Comparison of ENCODE assay signal across 16 cellular contexts in genomic region chr5:175889910-175890684, GRCh38. TPM values are rescaled to one million over a fixed set of nuclear protein-coding genes. Genes with fewer than 3 reads are reported as not detected.
A peak's percentile ranks its signal among the peaks of the same experiment; 100 is the strongest.
DNase-seq lines count a peak whose midpoint lies in the region; ATAC-seq and TF ChIP-seq lines count a peak whose summit lies in the region.
"Had no signal": no experiment of that assay in that cellular context is flagged by ENCODE, and none has a peak within 500 bp of the region (broad histone marks: within the 10 kb centered on the region; RNA-seq: fewer than 3 reads in every experiment).

No MANE protein-coding gene starts in this region.

- no peaks in the 10 kb centered on the region for H3K27me3 ChIP-seq in mesendoderm (ENCODE audit: insufficient read depth, low read length, poor library complexity)
- no peaks in the 10 kb centered on the region for H3K27me3 ChIP-seq in left lung
- H3K27me3 ChIP-seq: foreskin keratinocyte had no signal

- no peak overlapping the region for H2AK5ac ChIP-seq in mesendoderm (ENCODE audit: low read length)

- ATAC-seq in left lung, result no peak
- ATAC-seq: foreskin keratinocyte had no signal

- no peak overlapping the region for H3K4me2 ChIP-seq in mesendoderm (ENCODE audit: low read length)

- intact Hi-C loops in left lung (cut with DNase I), result no loop called here

- H3K36me3 ChIP-seq in mesendoderm (ENCODE audit: control insufficient read depth, insufficient read depth, low read length) (no peaks in the 10 kb centered on the region), left lung (no peaks in the 10 kb centered on the region)

- no peaks in the 10 kb centered on the region for H3K79me1 ChIP-seq in mesendoderm (ENCODE audit: low read length)

- no peak overlapping the region for H3K56ac ChIP-seq in mesendoderm (ENCODE audit: low read length)

- H3K9ac ChIP-seq in mesendoderm (ENCODE audit: low read length), result no peak overlapping the region

- no peak for TF ChIP-seq CTCF in left lung (IDR thresholded peaks at IDR 0.05)

- H3K27ac ChIP-seq in mesendoderm (ENCODE audit: low read depth, low read length) (no peak overlapping the region), left lung (no peak overlapping the region)
- H3K27ac ChIP-seq: foreskin keratinocyte had no signal

- no peak overlapping the region for H3K18ac ChIP-seq in mesendoderm (ENCODE audit: low read length)

- no peak overlapping the region for H2BK5ac ChIP-seq in mesendoderm (ENCODE audit: low read length)

- H3K79me2 ChIP-seq in mesendoderm (ENCODE audit: control insufficient read depth, insufficient read depth, low read length), result no peaks in the 10 kb centered on the region

- WGBS in mesendoderm (ENCODE audit: extremely low coverage, insufficient coverage, low lambda C conversion rate), result no CpG with 5 or more reads among the region's 11 CpGs

- H2BK15ac ChIP-seq in mesendoderm (replicated peaks; ENCODE audit: low read depth), result no peak overlapping the region

- DNase-seq in Daoy (ENCODE audit: low read depth) (peak; percentile 59), NCI-H1092 (lab: John Stamatoyannopoulos, UW) (peak; percentile 79), T1000 (lab: John Stamatoyannopoulos, UW) (peak; percentile 34), mesendoderm (peak; percentile 54), ureter (ENCODE audit: low spot score) (no peak), left lung (no peak)
- DNase-seq in activated CD8-positive, alpha-beta memory T cell treated with anti-CD3 and anti-CD28 coated beads, Interleukin-2, amount 50 U/mL, for 4 hours, result no peak
- DNase-seq in activated CD4-positive, alpha-beta T cell treated with anti-CD3 and anti-CD28 coated beads for 1 hour, result no peak
- DNase-seq: Calu3, dermis blood vessel endothelial cell, NCI-H1694, substantia nigra, T-helper 9 cell had no signal

- H3K4ac ChIP-seq in mesendoderm (ENCODE audit: low read depth, low read length), result no peak overlapping the region

- H4K5ac ChIP-seq in mesendoderm (ENCODE audit: low read length), result no peak overlapping the region

- H3K23ac ChIP-seq in mesendoderm (ENCODE audit: low read length), result no peak overlapping the region

- H3K4me1 ChIP-seq in mesendoderm (ENCODE audit: control insufficient read depth, low read depth, low read length), result no peaks in the 10 kb centered on the region
- H3K4me1 ChIP-seq in left lung, result peaks cover 0 to 1% of the 10 kb centered on the region in 2 donors
- H3K4me1 ChIP-seq: foreskin keratinocyte had no signal

- no peak overlapping the region for H3K4me3 ChIP-seq in mesendoderm (ENCODE audit: low read length)
- no peak overlapping the region for H3K4me3 ChIP-seq in left lung

- H3K9me3 ChIP-seq in left lung, result no peaks in the 10 kb centered on the region

- H2BK120ac ChIP-seq in mesendoderm (ENCODE audit: low read depth, low read length), result no peak overlapping the region

- H4K8ac ChIP-seq in mesendoderm (ENCODE audit: low read depth, low read length), result no peak overlapping the region

RNA-seq across cellular contexts. Expression of gene CPLX2, which starts 18.7 kb away (rescaled TPM):
- total RNA-seq in Daoy (2014; rRNA removed; shearing (Covaris generic)), result not detected in 2 replicates
- 0.06 TPM for polyA plus RNA-seq in mesendoderm (2013, experiment 1 of 2)
- polyA plus RNA-seq in mesendoderm (2013, experiment 2 of 2), result 0.08 TPM
- total RNA-seq in ureter (not detected), left lung (not detected)
- total RNA-seq: Calu3, dermis blood vessel endothelial cell, foreskin keratinocyte, OCI-LY7 had no signal
- polyA plus RNA-seq: foreskin keratinocyte, keratinocyte had no signal

Comparison
In these comparisons a context has a peak if more than half of its experiments do, and no peak if none do; other contexts are left out.
1. DNase-seq: peak in Daoy (single experiment), NCI-H1092 (single experiment), T1000 (single experiment) and mesendoderm (single experiment); none in ureter (single experiment), activated CD8-positive, alpha-beta memory T cell treated with anti-CD3 and anti-CD28 coated beads, Interleukin-2, amount 50 U/mL, for 4 hours (single experiment), activated CD4-positive, alpha-beta T cell treated with anti-CD3 and anti-CD28 coated beads for 1 hour (single experiment) and left lung (0 of 2).